In the genomic region with DNA sequence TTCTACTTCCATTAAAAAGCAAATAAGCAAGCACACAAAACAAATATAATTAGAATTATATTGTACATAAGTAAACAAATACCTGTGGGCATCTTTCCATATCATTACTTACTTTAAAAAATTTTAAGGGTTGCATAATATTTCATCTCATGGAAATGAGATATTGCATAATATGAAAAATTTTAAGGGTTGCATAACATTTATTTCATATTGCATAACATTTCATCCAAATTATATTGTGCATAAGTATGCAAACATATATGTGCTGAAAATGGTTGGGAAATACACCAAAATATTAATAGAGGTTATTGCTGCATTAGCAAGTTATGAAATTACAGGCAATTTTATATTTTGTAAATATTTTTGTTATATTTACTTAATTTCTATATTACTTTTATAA, we compare ENCODE assay signal across 26 cellular contexts.
"Had no signal": no experiment of that assay in that cellular context is flagged by ENCODE, and none has a peak within 500 bp of the region (broad histone marks: within the 10 kb centered on the region; RNA-seq: fewer than 3 reads in every experiment).

No MANE protein-coding gene starts in this region.

- H3K36me3 ChIP-seq: esophagus muscularis mucosa, heart right ventricle, left ventricle myocardium inferior, right atrium auricular region, upper lobe of left lung, vagina, WERI-Rb-1 had no signal

- ATAC-seq: foreskin keratinocyte; heart right ventricle; mucosa of descending colon; natural killer cell treated with Interleukin-12 subunit alpha and Interleukin-12 subunit beta and Interleukin-15 and Interleukin-18, amount 100 ng/mL, for 72 hours; stimulated activated effector memory CD8-positive, alpha-beta T cell treated with anti-CD3 and anti-CD28 coated beads, Interleukin-12 subunit alpha, Interleukin-12 subunit beta, amount 100 ng/mL, for 72 hours had no signal

- H3K9me3 ChIP-seq: mucosa of descending colon, upper lobe of left lung, vagina had no signal

- H3K4me1 ChIP-seq: esophagus muscularis mucosa, foreskin keratinocyte, heart right ventricle, left ventricle myocardium inferior, right atrium auricular region, upper lobe of left lung, vagina had no signal

- H3K4me3 ChIP-seq: esophagus muscularis mucosa, heart right ventricle, left ventricle myocardium inferior, lung, mucosa of descending colon, right atrium auricular region, upper lobe of left lung, vagina had no signal

- H3K27me3 ChIP-seq: heart right ventricle, right atrium auricular region, upper lobe of left lung, vagina had no signal

- H3K27ac ChIP-seq: esophagus muscularis mucosa, foreskin keratinocyte, heart right ventricle, left ventricle myocardium inferior, right atrium auricular region, upper lobe of left lung, vagina, WERI-Rb-1 had no signal

- DNase-seq: activated CD4-positive, alpha-beta memory T cell treated with anti-CD3 and anti-CD28 coated beads for 36 hours; activated CD4-positive, alpha-beta T cell treated with anti-CD3 and anti-CD28 coated beads, Interleukin-2, amount 10 ng/mL, durations not matched to agents 24 days and 14 days; activated CD4-positive, CD25-positive, alpha-beta regulatory T cell treated with anti-CD3 and anti-CD28 coated beads, Interleukin-2, amount 50 U/mL, for 72 hours; activated CD8-positive, alpha-beta memory T cell treated with anti-CD3 and anti-CD28 coated beads, Interleukin-2, amount 50 U/mL, for 4 hours; activated gamma-delta T cell treated with Interleukin-2 at 50 U/mL for 16 hours; activated naive CD4-positive, alpha-beta T cell treated with anti-CD3 and anti-CD28 coated beads, Interleukin-2, amount 50 U/mL, for 16 hours; activated T-cell treated with anti-CD3 and anti-CD28 coated beads, Interleukin-2, amount 50 U/mL, for 24 hours; amygdala; central memory CD4-positive, alpha-beta T cell; dermis blood vessel endothelial cell; effector CD4-positive, alpha-beta T cell; foreskin keratinocyte; heart right ventricle; left ventricle myocardium inferior; mucosa of descending colon; stimulated activated CD4-positive, alpha-beta T cell treated with anti-CD3 and anti-CD28 coated beads, Interleukin-12 subunit alpha, Interleukin-12 subunit beta, amount 100 ng/mL, for 4 hours; stimulated activated CD4-positive, alpha-beta T cell treated with anti-CD3 and anti-CD28 coated beads, Interleukin-4, amount 100 ng/mL, for 24 hours; T-helper 9 cell; upper lobe of left lung; WERI-Rb-1 had no signal
